ENCODE assay signal across 24 cellular contexts in the genomic region with DNA sequence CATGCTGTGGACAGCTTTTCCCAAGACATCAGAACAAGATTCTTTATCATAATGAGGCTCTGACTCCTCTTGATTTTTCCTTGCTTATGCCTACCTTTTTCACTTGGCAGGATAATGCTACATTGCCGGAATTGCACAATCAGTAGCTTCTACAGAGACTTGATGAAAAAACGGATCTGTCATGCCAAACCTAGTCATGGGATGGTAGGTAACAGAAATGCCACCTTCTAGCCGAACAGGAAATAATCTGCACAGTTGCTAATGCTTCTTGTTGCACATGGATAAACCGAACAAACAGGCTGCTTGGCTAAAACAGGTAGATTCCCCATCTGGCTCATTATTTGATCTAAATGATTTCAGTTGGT. TPM values are rescaled to one million over a fixed set of nuclear protein-coding genes. Genes with fewer than 3 reads are reported as not detected.
DNase-seq lines count a peak whose midpoint lies in the region; ATAC-seq and TF ChIP-seq lines count a peak whose summit lies in the region.
"Had no signal": no experiment of that assay in that cellular context is flagged by ENCODE, and none has a peak within 500 bp of the region (broad histone marks: within the 10 kb centered on the region; RNA-seq: fewer than 3 reads in every experiment).

No MANE protein-coding gene starts in this region.

- intact Hi-C loops in Caco-2 (cut with micrococcal nuclease; ENCODE audit: unreplicated experiment) = loop anchor here (5.0 kb wide), 1 partner anchor 45 kb away; no protein-coding TSS in a partner anchor
- intact Hi-C loops in activated CD8-positive, alpha-beta T cell treated with anti-CD3 and anti-CD28 coated beads for 36 hours (cut with micrococcal nuclease) = loop anchor here (5.0 kb wide), 1 partner anchor 35 kb away; no protein-coding TSS in a partner anchor

- H3K4me3 Mint-ChIP-seq in Caco-2 (ENCODE audit: unreplicated experiment) = no peak overlapping the region
- peak overlapping the region; percentile 66 for H3K4me3 Mint-ChIP-seq in activated T-helper 17 cell treated with anti-CD3 and anti-CD28 coated beads, Interleukin-2, amount 50 U/mL, for 72 hours
- H3K4me3 Mint-ChIP-seq in activated CD8-positive, alpha-beta T cell treated with anti-CD3 and anti-CD28 coated beads for 36 hours = no peak overlapping the region
- peak overlapping the region in 1 of 2 donors; percentile 83 for H3K4me3 Mint-ChIP-seq in activated T-cell treated with anti-CD3 and anti-CD28 coated beads, Interleukin-2, amount 50 U/mL, for 72 hours
- H3K4me3 Mint-ChIP-seq: H9 had no signal

- WGBS in esophagus, 2 donors = 52 to 64% methylated on average over 4 of the region's 4 CpGs

- H3K9me3 Mint-ChIP-seq in Caco-2 (ENCODE audit: unreplicated experiment) = no peaks in the 10 kb centered on the region
- no peaks in the 10 kb centered on the region for H3K9me3 Mint-ChIP-seq in activated T-helper 17 cell treated with anti-CD3 and anti-CD28 coated beads, Interleukin-2, amount 50 U/mL, for 72 hours
- no peaks in the 10 kb centered on the region for H3K9me3 Mint-ChIP-seq in activated CD8-positive, alpha-beta T cell treated with anti-CD3 and anti-CD28 coated beads for 36 hours
- no peaks in the 10 kb centered on the region for H3K9me3 Mint-ChIP-seq in activated T-cell treated with anti-CD3 and anti-CD28 coated beads, Interleukin-2, amount 50 U/mL, for 72 hours
- H3K9me3 Mint-ChIP-seq: activated naive CD4-positive, alpha-beta T cell treated with anti-CD3 and anti-CD28 coated beads, Interleukin-2, amount 50 U/mL, for 24 hours; H9; stimulated activated naive CD8-positive, alpha-beta T cell treated with anti-CD3 and anti-CD28 coated beads, Interleukin-15, amount 100 ng/mL, for 72 hours had no signal

- no peaks in the 10 kb centered on the region for H3K9me3 ChIP-seq in Caco-2
- H3K9me3 ChIP-seq in esophagus (ENCODE audit: control insufficient read depth in 2 of 2, insufficient read depth in 1 of 2, low read depth in 1 of 2, low read length in 1 of 2) = no peaks in the 10 kb centered on the region
- H3K9me3 ChIP-seq: gastrocnemius medialis, transverse colon had no signal

- POLR2A ChIA-PET in Caco-2 (lab: Charles Lee) = no interaction called here
- POLR2A ChIA-PET in activated CD8-positive, alpha-beta T cell treated with anti-CD3 and anti-CD28 coated beads for 36 hours (lab: Charles Lee) = interaction anchor here (0.8 to 2.5 kb wide), 4 partner anchors 11 to 51 kb away, joined by 3 to 7 read pairs (median 4); no protein-coding TSS in a partner anchor

- peaks cover 34% of the 10 kb centered on the region for H3K4me1 Mint-ChIP-seq in Caco-2 (ENCODE audit: low read depth, unreplicated experiment)
- peaks cover 59% of the 10 kb centered on the region for H3K4me1 Mint-ChIP-seq in activated T-helper 17 cell treated with anti-CD3 and anti-CD28 coated beads, Interleukin-2, amount 50 U/mL, for 72 hours
- peaks cover 80% of the 10 kb centered on the region for H3K4me1 Mint-ChIP-seq in activated CD8-positive, alpha-beta T cell treated with anti-CD3 and anti-CD28 coated beads for 36 hours (ENCODE audit: low read depth)
- H3K4me1 Mint-ChIP-seq in activated T-cell treated with anti-CD3 and anti-CD28 coated beads, Interleukin-2, amount 50 U/mL, for 72 hours (ENCODE audit: low read depth) = peaks cover 75% of the 10 kb centered on the region

- no peaks in the 10 kb centered on the region for H3K27me3 Mint-ChIP-seq in Caco-2 (ENCODE audit: insufficient read depth, unreplicated experiment)
- no peaks in the 10 kb centered on the region for H3K27me3 Mint-ChIP-seq in activated T-helper 17 cell treated with anti-CD3 and anti-CD28 coated beads, Interleukin-2, amount 50 U/mL, for 72 hours
- H3K27me3 Mint-ChIP-seq in activated CD8-positive, alpha-beta T cell treated with anti-CD3 and anti-CD28 coated beads for 36 hours = no peaks in the 10 kb centered on the region
- no peaks in the 10 kb centered on the region for H3K27me3 Mint-ChIP-seq in activated T-cell treated with anti-CD3 and anti-CD28 coated beads, Interleukin-2, amount 50 U/mL, for 72 hours (ENCODE audit: low read depth)
- H3K27me3 Mint-ChIP-seq: activated naive CD4-positive, alpha-beta T cell treated with anti-CD3 and anti-CD28 coated beads, Interleukin-2, amount 50 U/mL, for 24 hours; stimulated activated naive CD8-positive, alpha-beta T cell treated with anti-CD3 and anti-CD28 coated beads, Interleukin-15, amount 100 ng/mL, for 72 hours had no signal

- no peak overlapping the region for H3K4me3 ChIP-seq in Caco-2 (ENCODE audit: low read depth, low read length)
- H3K4me3 ChIP-seq in esophagus (ENCODE audit: low read depth in 1 of 2, low read length in 2 of 2) = no peak overlapping the region
- H3K4me3 ChIP-seq: BLaER1, gastrocnemius medialis, transverse colon had no signal

- H3K4me1 ChIP-seq in Caco-2 (peaks cover 37% of the 10 kb centered on the region), esophagus (ENCODE audit: control insufficient read depth in 2 of 2, insufficient read depth in 2 of 2, low read length in 1 of 2) (peaks cover 0 to 4% of the 10 kb centered on the region in 2 donors)

- H3K36me3 ChIP-seq in Caco-2 (ENCODE audit: control insufficient read depth, insufficient read depth, low read length) = no peaks in the 10 kb centered on the region
- H3K36me3 ChIP-seq in esophagus (ENCODE audit: control insufficient read depth in 2 of 2, insufficient read depth in 2 of 2, low read length in 1 of 2) = no peaks in the 10 kb centered on the region
- H3K36me3 ChIP-seq: gastrocnemius medialis, transverse colon had no signal

- peak overlapping the region; percentile 20 to 66 for H3K27ac ChIP-seq in esophagus (ENCODE audit: low read depth in 2 of 2, low read length in 1 of 2)
- H3K27ac ChIP-seq: BLaER1, transverse colon had no signal

- no peak for ATAC-seq in activated T-helper 17 cell treated with anti-CD3 and anti-CD28 coated beads, Interleukin-2, amount 50 U/mL, for 72 hours (replicated peaks)
- ATAC-seq in omental fat pad (ENCODE audit: low FRiP score) = peak; percentile 65
- no peak for ATAC-seq in activated CD8-positive, alpha-beta T cell treated with anti-CD3 and anti-CD28 coated beads for 36 hours
- ATAC-seq in activated T-cell treated with anti-CD3 and anti-CD28 coated beads, Interleukin-2, amount 50 U/mL, for 72 hours (replicated peaks in 1 of 2) = no peak
- no peak for ATAC-seq in HG02938 (IDR thresholded peaks at IDR 0.05; ENCODE audit: unreplicated experiment)
- ATAC-seq: gastrocnemius medialis; right cardiac atrium; SK-N-SH treated with all-trans-retinoic acid at 6 μM for 48 hours; stimulated activated naive CD8-positive, alpha-beta T cell treated with anti-CD3 and anti-CD28 coated beads, Interleukin-15, amount 100 ng/mL, for 72 hours had no signal

- H3K27me3 ChIP-seq in Caco-2 (replicated peaks; ENCODE audit: control insufficient read depth, insufficient read depth, low read length) (no peaks in the 10 kb centered on the region), esophagus (ENCODE audit: control insufficient read depth in 1 of 2, insufficient read depth in 2 of 2, low read length in 2 of 2) (no peaks in the 10 kb centered on the region)
- H3K27me3 ChIP-seq: BLaER1, gastrocnemius medialis, transverse colon had no signal

- TF ChIP-seq CTCF in Caco-2 (IDR thresholded peaks at IDR 0.05; ENCODE audit: insufficient read depth in 1 of 2, low read depth in 1 of 2, low read length in 1 of 2, severe bottlenecking in 1 of 2, unreplicated experiment in 1 of 2) (no peak), omental fat pad (IDR thresholded peaks at IDR 0.05) (no peak)
- TF ChIP-seq CTCF in activated CD8-positive, alpha-beta T cell treated with anti-CD3 and anti-CD28 coated beads for 36 hours (IDR thresholded peaks at IDR 0.05) = no peak

- DNase-seq in Caco-2 (no peak), omental fat pad (ENCODE audit: low spot score) (no peak), UCSD-AML1 (lab: John Stamatoyannopoulos, UW; ENCODE audit: unreplicated experiment) (no peak)
- DNase-seq in activated CD8-positive, alpha-beta T cell treated with anti-CD3 and anti-CD28 coated beads for 36 hours = no peak
- no peak for DNase-seq in activated T-cell treated with anti-CD3 and anti-CD28 coated beads, Interleukin-2, amount 50 U/mL, for 72 hours
- DNase-seq: activated CD4-positive, CD25-positive, alpha-beta regulatory T cell treated with anti-CD3 and anti-CD28 coated beads, Interleukin-2, amount 50 U/mL, for 72 hours; aorta; cerebellar nuclear complex; erythroblast; gastrocnemius medialis; H9; NCI-H146; NCI-H69; right cardiac atrium; stimulated activated CD4-positive, alpha-beta T cell treated with anti-CD3 and anti-CD28 coated beads, Interleukin-12 subunit alpha, Interleukin-12 subunit beta, amount 100 ng/mL, for 4 hours; stimulated activated naive CD8-positive, alpha-beta T cell treated with anti-CD3 and anti-CD28 coated beads, Interleukin-15, amount 100 ng/mL, for 72 hours; T1000; transverse colon had no signal

- H3K27ac Mint-ChIP-seq in Caco-2 (ENCODE audit: unreplicated experiment) = peak overlapping the region; percentile 39
- H3K27ac Mint-ChIP-seq in activated T-helper 17 cell treated with anti-CD3 and anti-CD28 coated beads, Interleukin-2, amount 50 U/mL, for 72 hours = peak overlapping the region; percentile 81
- no peak overlapping the region for H3K27ac Mint-ChIP-seq in activated CD8-positive, alpha-beta T cell treated with anti-CD3 and anti-CD28 coated beads for 36 hours
- H3K27ac Mint-ChIP-seq in activated T-cell treated with anti-CD3 and anti-CD28 coated beads, Interleukin-2, amount 50 U/mL, for 72 hours = no peak overlapping the region
- H3K27ac Mint-ChIP-seq: activated naive CD4-positive, alpha-beta T cell treated with anti-CD3 and anti-CD28 coated beads, Interleukin-2, amount 50 U/mL, for 24 hours; H9 had no signal

- CTCF ChIA-PET in Caco-2 (lab: Charles Lee) = no interaction called here
- CTCF ChIA-PET in activated CD8-positive, alpha-beta T cell treated with anti-CD3 and anti-CD28 coated beads for 36 hours (lab: Charles Lee) = interaction anchor here (1.0 to 1.3 kb wide), 3 partner anchors 11 to 46 kb away, joined by 3 to 7 read pairs (median 6); no protein-coding TSS in a partner anchor

- no TSS peak for BruUV-seq in Caco-2 (replicated peaks; lab: Mats Ljungman, UMichigan)

- H3K36me3 Mint-ChIP-seq in Caco-2 (ENCODE audit: insufficient read depth, unreplicated experiment) = peaks cover 6% of the 10 kb centered on the region
- peaks cover 5% of the 10 kb centered on the region for H3K36me3 Mint-ChIP-seq in activated T-helper 17 cell treated with anti-CD3 and anti-CD28 coated beads, Interleukin-2, amount 50 U/mL, for 72 hours (ENCODE audit: low read depth)
- H3K36me3 Mint-ChIP-seq in activated CD8-positive, alpha-beta T cell treated with anti-CD3 and anti-CD28 coated beads for 36 hours (ENCODE audit: low read depth) = peaks cover 3% of the 10 kb centered on the region
- peaks cover 2 to 3% of the 10 kb centered on the region in 2 donors for H3K36me3 Mint-ChIP-seq in activated T-cell treated with anti-CD3 and anti-CD28 coated beads, Interleukin-2, amount 50 U/mL, for 72 hours (ENCODE audit: insufficient read depth in 2 of 2)

RNA-seq across cellular contexts. Expression of a gene that starts 47.3 kb away (rescaled TPM):
- total RNA-seq in Caco-2 (2022) (71.5 and 75.4 TPM in 2 replicates), omental fat pad (10 to 100 TPM; 37.5 to 89.0 (median 62.8) TPM)
- 100 to 1,000 TPM; 147 to 167 TPM for total RNA-seq in activated T-helper 17 cell treated with anti-CD3 and anti-CD28 coated beads, Interleukin-2, amount 50 U/mL, for 72 hours
- polyA plus RNA-seq in esophagus = 10 to 100 TPM in 1 of 2 donors, 1 to 10 TPM in 1; 9.0 to 11.0 TPM
- 10 to 100 TPM; 84.5 to 85.2 TPM for total RNA-seq in activated CD8-positive, alpha-beta T cell treated with anti-CD3 and anti-CD28 coated beads for 36 hours
- total RNA-seq in activated T-cell treated with anti-CD3 and anti-CD28 coated beads, Interleukin-2, amount 50 U/mL, for 72 hours = 100 to 1,000 TPM; 170 to 175 TPM

Comparison
In these comparisons a context has a peak if more than half of its experiments do, and no peak if none do; other contexts are left out.
1. H3K27ac Mint-ChIP-seq: peak in Caco-2 (single experiment) and activated T-helper 17 cell treated with anti-CD3 and anti-CD28 coated beads, Interleukin-2, amount 50 U/mL, for 72 hours (single experiment); none in activated CD8-positive, alpha-beta T cell treated with anti-CD3 and anti-CD28 coated beads for 36 hours (single experiment) and activated T-cell treated with anti-CD3 and anti-CD28 coated beads, Interleukin-2, amount 50 U/mL, for 72 hours (single experiment).